9 cellular contexts compared by ENCODE assay signal in genomic region chr2:238290715-238291549, GRCh38. TPM values are rescaled to one million over a fixed set of nuclear protein-coding genes. Genes with fewer than 3 reads are reported as not detected.
DNase-seq lines count a peak whose midpoint lies in the region; ATAC-seq and TF ChIP-seq lines count a peak whose summit lies in the region.
"Had no signal": no experiment of that assay in that cellular context is flagged by ENCODE, and none has a peak within 500 bp of the region (broad histone marks: within the 10 kb centered on the region; RNA-seq: fewer than 3 reads in every experiment).

No MANE protein-coding gene starts in this region.

- peak; percentile 50 for DNase-seq in DMS53 treated with DMSO at 0.1 percent for 48 hours (lab: John Stamatoyannopoulos, UW; ENCODE audit: unreplicated experiment)
- no peak for DNase-seq in OCI-LY7 (ENCODE audit: low spot score)
- DNase-seq in smooth muscle cell (lab: John Stamatoyannopoulos, UW; ENCODE audit: unreplicated experiment): no peak
- DNase-seq in ecto neural progenitor cell (ENCODE audit: low spot score): no peak
- DNase-seq in activated CD4-positive, alpha-beta T cell treated with anti-CD3 and anti-CD28 coated beads for 48 hours: no peak
- DNase-seq: DMS79 had no signal

- no peak overlapping the region for H3K4me3 ChIP-seq in OCI-LY7 (ENCODE audit: low read depth, low read length, poor library complexity, severe bottlenecking)
- no peak overlapping the region for H3K4me3 ChIP-seq in smooth muscle cell
- H3K4me3 ChIP-seq: left lung had no signal

- H3K4me1 ChIP-seq in OCI-LY7 (ENCODE audit: insufficient read depth, low read length, poor library complexity, severe bottlenecking) (peaks cover 24% of the 10 kb centered on the region), smooth muscle cell (ENCODE audit: low read depth) (peaks cover 16% of the 10 kb centered on the region)

- H3K9me3 ChIP-seq in OCI-LY7 (ENCODE audit: low read length) (no peaks in the 10 kb centered on the region), smooth muscle cell (replicated peaks; ENCODE audit: low read depth) (no peaks in the 10 kb centered on the region)
- H3K9me3 ChIP-seq: left lung had no signal

- BruUV-seq in OCI-LY7 (replicated peaks; lab: Mats Ljungman, UMichigan): no TSS peak

- CTCF ChIA-PET in OCI-LY7 (lab: Charles Lee; ENCODE audit: unreplicated experiment): no interaction called here

- H2AFZ ChIP-seq in OCI-LY7 (ENCODE audit: low read length): no peak overlapping the region
- H2AFZ ChIP-seq in smooth muscle cell (ENCODE audit: low read depth): no peak overlapping the region

- peaks cover 7% of the 10 kb centered on the region; the same call in 1 of the 2 replicates for H3K36me3 ChIP-seq in OCI-LY7 (ENCODE audit: insufficient read depth, low read length)
- H3K36me3 ChIP-seq in smooth muscle cell (ENCODE audit: low read depth): no peaks in the 10 kb centered on the region
- H3K36me3 ChIP-seq: left lung had no signal

- H3K9ac ChIP-seq in smooth muscle cell (ENCODE audit: low read depth): no peak overlapping the region

- H3K4me2 ChIP-seq in OCI-LY7 (ENCODE audit: low read length) (peak overlapping the region; percentile 97; the same call in 1 of the 2 replicates), smooth muscle cell (no peak overlapping the region)

- H3F3A ChIP-seq in smooth muscle cell (ENCODE audit: low read depth): peaks cover 9% of the 10 kb centered on the region

- H3K27me3 ChIP-seq in smooth muscle cell (ENCODE audit: low read depth): peaks cover 18% of the 10 kb centered on the region
- H3K27me3 ChIP-seq: left lung had no signal

- peak; percentile 1 for ATAC-seq in esophagus mucosa
- no peak for ATAC-seq in GM21526 (IDR thresholded peaks at IDR 0.05; ENCODE audit: low FRiP score, unreplicated experiment)
- ATAC-seq: left lung had no signal

- H3K9me2 ChIP-seq in OCI-LY7 (ENCODE audit: insufficient read depth, low read length): no peaks in the 10 kb centered on the region

- POLR2A ChIA-PET in OCI-LY7 (lab: Charles Lee): interaction anchor here (0.8 to 1.2 kb wide), 3 partner anchors 12 to 18 kb away, joined by 3 to 5 read pairs (median 3); no protein-coding TSS in a partner anchor

- intact Hi-C loops in OCI-LY7 (cut with micrococcal nuclease; ENCODE audit: unreplicated experiment): no loop called here

- H3K79me2 ChIP-seq in OCI-LY7 (ENCODE audit: insufficient read depth, low read depth, low read length) (peaks cover 20% of the 10 kb centered on the region; the same call in 1 of the 2 replicates), smooth muscle cell (ENCODE audit: low read depth) (peaks cover 6% of the 10 kb centered on the region)

- no peak for TF ChIP-seq CTCF in OCI-LY7 (conservative IDR thresholded peaks at IDR 0.05; ENCODE audit: low read length)
- TF ChIP-seq CTCF in smooth muscle cell (IDR thresholded peaks at IDR 0.05; ENCODE audit: borderline replicate concordance, insufficient read depth, poor library complexity, severe bottlenecking): no peak

- H3K27ac ChIP-seq in OCI-LY7 (ENCODE audit: low read depth, low read length, poor library complexity, severe bottlenecking): no peak overlapping the region
- peak overlapping the region; percentile 43 for H3K27ac ChIP-seq in smooth muscle cell (ENCODE audit: low read depth)

- 94% methylated on average over 5 of the region's 5 CpGs for WGBS in smooth muscle cell (ENCODE audit: low lambda C conversion rate)

- H4K20me1 ChIP-seq in OCI-LY7 (ENCODE audit: insufficient read depth, low read length) (peaks cover 8% of the 10 kb centered on the region; the same call in 1 of the 2 replicates), smooth muscle cell (ENCODE audit: low read depth) (peaks cover 9% of the 10 kb centered on the region)

RNA-seq across cellular contexts. Expression of gene PER2, which starts 2.5 kb away (rescaled TPM):
- total RNA-seq in OCI-LY7 (2014; rRNA removed; shearing (Covaris generic)): 8.4 and 9.7 TPM in 2 replicates
- 18.6 and 20.4 TPM in 2 replicates for total RNA-seq in OCI-LY7 (2022)
- total RNA-seq in esophagus mucosa: 18.7 TPM
- 5.0 and 9.7 TPM in 2 replicates for total RNA-seq in smooth muscle cell
- 3.5 and 7.9 TPM in 2 replicates for polyA plus RNA-seq in smooth muscle cell

RNA-seq across cellular contexts. Expression of gene TRAF3IP1, which starts 29.4 kb away (rescaled TPM):
- 4.3 and 8.2 TPM in 2 replicates for total RNA-seq in OCI-LY7 (2014; rRNA removed; shearing (Covaris generic))
- total RNA-seq in OCI-LY7 (2022) (12.8 and 13.8 TPM in 2 replicates), esophagus mucosa (10.8 TPM), smooth muscle cell (4.4 and 5.3 TPM in 2 replicates)
- 7.5 and 10.2 TPM in 2 replicates for polyA plus RNA-seq in smooth muscle cell

RNA-seq across cellular contexts. Expression of gene HES6, which starts 51.1 kb away (rescaled TPM):
- 13.1 and 20.5 TPM in 2 replicates for total RNA-seq in OCI-LY7 (2014; rRNA removed; shearing (Covaris generic))
- total RNA-seq in OCI-LY7 (2022): 10.9 and 13.8 TPM in 2 replicates
- total RNA-seq in esophagus mucosa: 2.2 TPM
- 0.81 TPM in 1 of 2 replicates, not detected in the other for total RNA-seq in smooth muscle cell
- polyA plus RNA-seq in smooth muscle cell: 2.7 and 6.4 TPM in 2 replicates
